16 cellular contexts compared by ENCODE assay signal in genomic region chr3:178456942-178457341, GRCh38.
A peak's percentile ranks its signal among the peaks of the same experiment; 100 is the strongest.
DNase-seq lines count a peak whose midpoint lies in the region; ATAC-seq and TF ChIP-seq lines count a peak whose summit lies in the region.
"Had no signal": no experiment of that assay in that cellular context is flagged by ENCODE, and none has a peak within 500 bp of the region (broad histone marks: within the 10 kb centered on the region; RNA-seq: fewer than 3 reads in every experiment).

No MANE protein-coding gene starts in this region.

- no peak overlapping the region for H2AK5ac ChIP-seq in mesenchymal stem cell (ENCODE audit: low read length, severe bottlenecking)

- WGBS in mesenchymal stem cell: 42% methylated on average over 3 of the region's 5 CpGs

- H3K4me2 ChIP-seq in mesenchymal stem cell (ENCODE audit: low read length, poor library complexity, severe bottlenecking): no peak overlapping the region

- no peak overlapping the region for H3K23ac ChIP-seq in mesenchymal stem cell (ENCODE audit: low read length in 2 of 2)

- H2AFZ ChIP-seq in mesenchymal stem cell (ENCODE audit: low read depth, low read length): no peak overlapping the region

- no peaks in the 10 kb centered on the region for H3K36me3 ChIP-seq in mesenchymal stem cell (ENCODE audit: control insufficient read depth in 1 of 2, insufficient read depth in 2 of 2, low read depth in 1 of 2, low read length in 2 of 2)

- H4K8ac ChIP-seq in mesenchymal stem cell (ENCODE audit: low read length): no peak overlapping the region

- H3K79me1 ChIP-seq in mesenchymal stem cell (replicated peaks; ENCODE audit: low read length, poor library complexity, severe bottlenecking): no peaks in the 10 kb centered on the region

- H3K27ac ChIP-seq in VCaP: peak overlapping the region; percentile 85
- peak overlapping the region; percentile 82 for H3K27ac ChIP-seq in mesenchymal stem cell (ENCODE audit: low read length, poor library complexity, severe bottlenecking)
- H3K27ac ChIP-seq: testis had no signal

- peak overlapping the region in 1 of 2 experiments; percentile 18 for H3K18ac ChIP-seq in mesenchymal stem cell (ENCODE audit: low read depth in 1 of 2, low read length in 2 of 2)

- no peak overlapping the region for H3K9ac ChIP-seq in mesenchymal stem cell (ENCODE audit: low read length)

- DNase-seq in mesenchymal stem cell: peak; percentile 6
- no peak for DNase-seq in cortex of kidney (lab: John Stamatoyannopoulos, UW)
- no peak for DNase-seq in stimulated activated CD4-positive, alpha-beta T cell treated with anti-CD3 and anti-CD28 coated beads, Interleukin-4, amount 100 ng/mL, for 4 hours
- DNase-seq in cerebellar cortex (ENCODE audit: low spot score): no peak
- DNase-seq: activated CD4-positive, alpha-beta T cell treated with anti-CD3 and anti-CD28 coated beads, Interleukin-2, amount 50 U/mL, for 4 hours; activated T-cell treated with anti-CD3 and anti-CD28 coated beads, Interleukin-2, amount 50 U/mL, for 24 hours; KG1; NCI-H1092 treated with DMSO at 0.1 percent for 48 hours; NCI-H226; stimulated activated CD4-positive, alpha-beta T cell treated with anti-CD3 and anti-CD28 coated beads, Interleukin-2, amount 100 ng/mL, for 48 hours; testis had no signal

- TF ChIP-seq CTCF in VCaP (conservative IDR thresholded peaks at IDR 0.05): no peak

- no peak overlapping the region for H2BK120ac ChIP-seq in mesenchymal stem cell (ENCODE audit: low read depth, low read length)

- no peak overlapping the region for H3K14ac ChIP-seq in mesenchymal stem cell (ENCODE audit: low read length in 2 of 2)

- peak; percentile 33 for ATAC-seq in GM18858 (IDR thresholded peaks at IDR 0.05; ENCODE audit: unreplicated experiment)
- ATAC-seq in HG02642 (IDR thresholded peaks at IDR 0.05; ENCODE audit: poor library complexity, unreplicated experiment): peak; percentile 44
- ATAC-seq in GM21528 (IDR thresholded peaks at IDR 0.05; ENCODE audit: low FRiP score, unreplicated experiment): no peak
- ATAC-seq: esophagus mucosa had no signal

- no peaks in the 10 kb centered on the region for H3K27me3 ChIP-seq in mesenchymal stem cell (ENCODE audit: control insufficient read depth in 1 of 2, insufficient read depth in 1 of 2, low read length in 2 of 2)
- H3K27me3 ChIP-seq: testis had no signal

- H4K91ac ChIP-seq in mesenchymal stem cell (ENCODE audit: low read length): no peak overlapping the region

- no peak overlapping the region for H3K4ac ChIP-seq in mesenchymal stem cell (ENCODE audit: low read depth in 1 of 2, low read length in 2 of 2)

- no peak overlapping the region for H2BK15ac ChIP-seq in mesenchymal stem cell (ENCODE audit: low read depth, poor library complexity, severe bottlenecking)

- H2BK5ac ChIP-seq in mesenchymal stem cell (ENCODE audit: low read depth, low read length, poor library complexity, severe bottlenecking): no peak overlapping the region

- peaks cover 7% of the 10 kb centered on the region for H3K4me1 ChIP-seq in mesenchymal stem cell (ENCODE audit: control insufficient read depth, insufficient read depth, low read depth, low read length)
- H3K4me1 ChIP-seq: testis had no signal

- no peaks in the 10 kb centered on the region for H3K9me3 ChIP-seq in mesenchymal stem cell (ENCODE audit: control insufficient read depth, low read length)
- H3K9me3 ChIP-seq: testis had no signal

- H3K4me3 ChIP-seq in mesenchymal stem cell (ENCODE audit: insufficient read depth in 1 of 2, low read depth in 1 of 2, low read length in 2 of 2): no peak overlapping the region
- H3K4me3 ChIP-seq: testis had no signal

- no peak overlapping the region for H2BK12ac ChIP-seq in mesenchymal stem cell (ENCODE audit: low read length in 2 of 2)
